Comparison of ENCODE assay signal across 2 cellular contexts in genomic region chr20:36584018-36584481, GRCh38.
TF ChIP-seq lines count a peak whose summit lies in the region.

No MANE protein-coding gene starts in this region.

TF ChIP-seq in HEK293, 187 proteins besides CTCF, POLR2A, EP300 and RAD21 (continues in another document):
- TF ChIP-seq ZBTB48 (tag by site-specific recombination; IDR thresholded peaks at IDR 0.05) (peak; percentile 91), ZNF626 (tag by site-specific recombination; IDR thresholded peaks at IDR 0.05) (no peak), ZNF248 (tag by site-specific recombination; IDR thresholded peaks at IDR 0.05) (no peak), ZNF398 (tag by site-specific recombination; IDR thresholded peaks at IDR 0.05) (0 out of 2 replicates have a peak, but pooled peaks have one; percentile 27), ZNF549 (tag by site-specific recombination; IDR thresholded peaks at IDR 0.05) (no peak), EGR2 (tag by site-specific recombination; IDR thresholded peaks at IDR 0.05; ENCODE audit: low read depth) (0 out of 2 replicates have a peak, but pooled peaks have one; percentile 12), ZFP37 (tag by site-specific recombination; IDR thresholded peaks at IDR 0.05) (no peak), ATF2 (tag by site-specific recombination; IDR thresholded peaks at IDR 0.05; ENCODE audit: low read depth) (peak; percentile 81), ZBTB8A (tag by site-specific recombination; IDR thresholded peaks at IDR 0.05) (no peak), ZNF776 (tag by site-specific recombination; IDR thresholded peaks at IDR 0.05; ENCODE audit: borderline replicate concordance) (no peak), ZNF580 (tag by site-specific recombination; IDR thresholded peaks at IDR 0.05) (no peak), ZSCAN16 (tag by site-specific recombination; IDR thresholded peaks at IDR 0.05) (peak; percentile 40; the same call in 1 of the 2 replicates), ZBTB1 (tag by site-specific recombination; IDR thresholded peaks at IDR 0.05) (no peak), ZSCAN23 (tag by site-specific recombination; IDR thresholded peaks at IDR 0.05) (no peak), PATZ1 (tag by site-specific recombination; IDR thresholded peaks at IDR 0.05) (0 out of 2 replicates have a peak, but pooled peaks have one; percentile 19), ZSCAN18 (tag by site-specific recombination; IDR thresholded peaks at IDR 0.05) (no peak), ZNF184 (tag by site-specific recombination; IDR thresholded peaks at IDR 0.05) (no peak), ZNF629 (tag by site-specific recombination; IDR thresholded peaks at IDR 0.05) (peak; percentile 88), MEIS1 (CRISPR knock-in tag; IDR thresholded peaks at IDR 0.05; ENCODE audit: borderline replicate concordance) (no peak)

TF ChIP-seq in K562, 482 proteins besides CTCF, POLR2A, EP300 and RAD21:
- no peak for TF ChIP-seq DIDO1 (tag; IDR thresholded peaks at IDR 0.05; ENCODE audit: low read depth)
- TF ChIP-seq TEAD2 (tag; IDR thresholded peaks at IDR 0.05): no peak
- TF ChIP-seq ZFX (CRISPR knock-in tag; IDR thresholded peaks at IDR 0.05): no peak
- TF ChIP-seq USF1 (CRISPR knock-in tag; IDR thresholded peaks at IDR 0.05): no peak
- TF ChIP-seq ZC3H4 (CRISPR knock-in tag; IDR thresholded peaks at IDR 0.05; ENCODE audit: borderline replicate concordance): no peak
- no peak for TF ChIP-seq HNRNPL (IDR thresholded peaks at IDR 0.05; ENCODE audit: low read depth, low read length)
- TF ChIP-seq ZNF174 (CRISPR knock-in tag; IDR thresholded peaks at IDR 0.05): no peak
- TF ChIP-seq ATF6 (CRISPR knock-in tag; IDR thresholded peaks at IDR 0.05): no peak
- TF ChIP-seq CREM (IDR thresholded peaks at IDR 0.05; ENCODE audit: low read depth): no peak
- no peak for TF ChIP-seq SMC3 (conservative IDR thresholded peaks at IDR 0.05; ENCODE audit: insufficient read depth, low read depth, low read length)
- no peak for TF ChIP-seq BACH1 (tag; IDR thresholded peaks at IDR 0.05)
- TF ChIP-seq ZNF830 (CRISPR knock-in tag; IDR thresholded peaks at IDR 0.05): no peak
- no peak for TF ChIP-seq SAFB2 (IDR thresholded peaks at IDR 0.05; ENCODE audit: borderline replicate concordance, low read depth, low read length, severe bottlenecking)
- no peak for TF ChIP-seq RNF2 (IDR thresholded peaks at IDR 0.05)
- TF ChIP-seq PBX2 (CRISPR knock-in tag; IDR thresholded peaks at IDR 0.05; ENCODE audit: low read depth): no peak
- TF ChIP-seq PBX2 (tag; conservative IDR thresholded peaks at IDR 0.05; ENCODE audit: low read depth): no peak
- TF ChIP-seq MTA2 (IDR thresholded peaks at IDR 0.05; ENCODE audit: low read depth): no peak
- no peak for TF ChIP-seq PURB (CRISPR knock-in tag; IDR thresholded peaks at IDR 0.05; ENCODE audit: low read depth)
- no peak for TF ChIP-seq ZKSCAN1 (IDR thresholded peaks at IDR 0.05; ENCODE audit: low read depth, low read length)
- no peak for TF ChIP-seq MEIS2 (IDR thresholded peaks at IDR 0.05; ENCODE audit: partially characterized antibody)
- TF ChIP-seq ZBTB43 (CRISPR knock-in tag; IDR thresholded peaks at IDR 0.05): no peak
TF ChIP-seq in K562: peak in this region for 0.
